In genomic region chr2:10329880-10330699, GRCh38 we compare ENCODE assay signal across 8 cellular contexts. TPM values are rescaled to one million over a fixed set of nuclear protein-coding genes. Genes with fewer than 3 reads are reported as not detected.
DNase-seq lines count a peak whose midpoint lies in the region; ATAC-seq lines count a peak whose summit lies in the region.

No MANE protein-coding gene starts in this region.

- peaks cover 44% of the 10 kb centered on the region for H3K4me1 ChIP-seq in thymus (ENCODE audit: control insufficient read depth, insufficient read depth, low read length)

- peak; percentile 56 for DNase-seq in activated T-cell treated with anti-CD3 and anti-CD28 coated beads, Interleukin-2, amount 50 U/mL, for 1 hour
- DNase-seq in activated T-cell treated with anti-CD3 and anti-CD28 coated beads for 4 hours (no peak), kidney tubule cell (ENCODE audit: low spot score) (peak; percentile 83), NCI-H526 (lab: John Stamatoyannopoulos, UW) (no peak), OCI-M1 (lab: John Stamatoyannopoulos, UW) (no peak), NCI-H774 (lab: John Stamatoyannopoulos, UW) (no peak)
- DNase-seq in activated T-cell treated with anti-CD3 and anti-CD28 coated beads, Interleukin-2, amount 50 U/mL, for 72 hours = peak; percentile 16 to 20

- peak overlapping the region; percentile 82 for H3K27ac ChIP-seq in thymus (ENCODE audit: low read depth)

- H3K4me3 Mint-ChIP-seq in activated T-cell treated with anti-CD3 and anti-CD28 coated beads, Interleukin-2, amount 50 U/mL, for 72 hours = peak overlapping the region; percentile 89 to 91

- no peaks in the 10 kb centered on the region for H3K27me3 Mint-ChIP-seq in activated T-cell treated with anti-CD3 and anti-CD28 coated beads, Interleukin-2, amount 50 U/mL, for 72 hours (ENCODE audit: low read depth)

- peaks cover 78% of the 10 kb centered on the region for H3K4me1 Mint-ChIP-seq in activated T-cell treated with anti-CD3 and anti-CD28 coated beads, Interleukin-2, amount 50 U/mL, for 72 hours (ENCODE audit: low read depth)

- no peaks in the 10 kb centered on the region for H3K27me3 ChIP-seq in thymus (ENCODE audit: control insufficient read depth, insufficient read depth)

- 50% methylated on average over 21 of the region's 21 CpGs for WGBS in thymus

- H3K4me3 ChIP-seq in thymus (ENCODE audit: low read length) = peak overlapping the region; percentile 25

- ATAC-seq in activated T-cell treated with anti-CD3 and anti-CD28 coated beads, Interleukin-2, amount 50 U/mL, for 72 hours (replicated peaks in 1 of 2) = no peak

- H3K36me3 ChIP-seq in thymus (ENCODE audit: control insufficient read depth, insufficient read depth) = no peaks in the 10 kb centered on the region

- H3K9me3 Mint-ChIP-seq in activated T-cell treated with anti-CD3 and anti-CD28 coated beads, Interleukin-2, amount 50 U/mL, for 72 hours = no peaks in the 10 kb centered on the region

- peak overlapping the region; percentile 82 for H3K27ac Mint-ChIP-seq in activated T-cell treated with anti-CD3 and anti-CD28 coated beads, Interleukin-2, amount 50 U/mL, for 72 hours

- peaks cover 0 to 2% of the 10 kb centered on the region in 2 donors for H3K36me3 Mint-ChIP-seq in activated T-cell treated with anti-CD3 and anti-CD28 coated beads, Interleukin-2, amount 50 U/mL, for 72 hours (ENCODE audit: insufficient read depth in 2 of 2)

- no peaks in the 10 kb centered on the region for H3K9me3 ChIP-seq in thymus (ENCODE audit: control insufficient read depth)

RNA-seq across cellular contexts. Expression of gene HPCAL1, which starts 27.4 kb away (rescaled TPM):
- total RNA-seq in activated T-cell treated with anti-CD3 and anti-CD28 coated beads, Interleukin-2, amount 50 U/mL, for 72 hours = 10 to 100 TPM; 43.9 to 52.0 TPM
- 47.9 TPM for polyA plus RNA-seq in thymus

Comparison
In these comparisons a context has a peak if more than half of its experiments do, and no peak if none do; other contexts are left out.
1. DNase-seq: peak in activated T-cell treated with anti-CD3 and anti-CD28 coated beads, Interleukin-2, amount 50 U/mL, for 1 hour (single experiment), activated T-cell treated with anti-CD3 and anti-CD28 coated beads, Interleukin-2, amount 50 U/mL, for 72 hours (2 of 2) and kidney tubule cell (single experiment); none in activated T-cell treated with anti-CD3 and anti-CD28 coated beads for 4 hours (single experiment), NCI-H526 (0 of 2), OCI-M1 (single experiment) and NCI-H774 (single experiment).